29 cellular contexts compared by ENCODE assay signal in genomic region chr5:125394661-125395280, GRCh38.
DNase-seq lines count a peak whose midpoint lies in the region; ATAC-seq and TF ChIP-seq lines count a peak whose summit lies in the region.
"Had no signal": no experiment of that assay in that cellular context is flagged by ENCODE, and none has a peak within 500 bp of the region (broad histone marks: within the 10 kb centered on the region; RNA-seq: fewer than 3 reads in every experiment).

No MANE protein-coding gene starts in this region.

- H3K4me3 Mint-ChIP-seq in immature natural killer cell, result no peak overlapping the region
- H3K4me3 Mint-ChIP-seq: activated CD4-positive, alpha-beta T cell treated with anti-CD3 and anti-CD28 coated beads, Interleukin-2, amount 10 ng/mL, durations not matched to agents 7 days and 5 days; activated T-cell treated with anti-CD3 and anti-CD28 coated beads, Interleukin-2, amount 50 U/mL, for 4 hours; CD4-positive, alpha-beta memory T cell; effector memory CD8-positive, alpha-beta T cell; natural killer cell had no signal

- no peak overlapping the region for H3K9ac ChIP-seq in PC-3 (ENCODE audit: low read length)

- intact Hi-C loops in PC-3 (cut with micrococcal nuclease) (no loop called here), uterus (cut with DNase I; ENCODE audit: low total_unique reads) (no loop called here), mucosa of descending colon (cut with DNase I, micrococcal nuclease) (no loop called here)

- no peak for TF ChIP-seq POLR2A in uterus (IDR thresholded peaks at IDR 0.05)

- H3K27me3 ChIP-seq in PC-3 (ENCODE audit: low read length), result no peaks in the 10 kb centered on the region
- no peaks in the 10 kb centered on the region for H3K27me3 ChIP-seq in foreskin keratinocyte
- H3K27me3 ChIP-seq in uterus, result no peaks in the 10 kb centered on the region
- H3K27me3 ChIP-seq: esophagus squamous epithelium, MG63, transverse colon had no signal

- H3K4me1 Mint-ChIP-seq in immature natural killer cell, result peaks cover 0 to 2% of the 10 kb centered on the region in 2 donors
- H3K4me1 Mint-ChIP-seq: activated CD4-positive, alpha-beta T cell treated with anti-CD3 and anti-CD28 coated beads, Interleukin-2, amount 10 ng/mL, durations not matched to agents 7 days and 5 days; CD4-positive, alpha-beta memory T cell had no signal

- no peak overlapping the region for H3K27ac Mint-ChIP-seq in immature natural killer cell
- H3K27ac Mint-ChIP-seq: activated CD4-positive, alpha-beta T cell treated with anti-CD3 and anti-CD28 coated beads, Interleukin-2, amount 10 ng/mL, durations not matched to agents 7 days and 5 days; CD4-positive, alpha-beta memory T cell; effector memory CD8-positive, alpha-beta T cell; natural killer cell had no signal

- H3K79me2 ChIP-seq in PC-3 (ENCODE audit: low read length), result no peaks in the 10 kb centered on the region

- TF ChIP-seq CTCF in PC-3 (conservative IDR thresholded peaks at IDR 0.05; ENCODE audit: low read depth, low read length) (no peak), astrocyte of the spinal cord (IDR thresholded peaks at IDR 0.05; ENCODE audit: low read depth, low read length) (no peak), foreskin keratinocyte (conservative IDR thresholded peaks at IDR 0.05) (no peak), uterus (IDR thresholded peaks at IDR 0.05) (no peak), GM13977 (IDR thresholded peaks at IDR 0.05; ENCODE audit: extremely low read depth, insufficient read depth, missing control alignments) (no peak), mucosa of descending colon (IDR thresholded peaks at IDR 0.05) (no peak)

- H3K27ac ChIP-seq in PC-3 (ENCODE audit: low read length), result peak overlapping the region; percentile 55
- H3K27ac ChIP-seq in foreskin keratinocyte, result no peak overlapping the region
- H3K27ac ChIP-seq in uterus, result no peak overlapping the region
- H3K27ac ChIP-seq: A549, esophagus squamous epithelium, transverse colon had no signal

- H4K20me1 ChIP-seq in PC-3 (ENCODE audit: low read length), result no peaks in the 10 kb centered on the region

- no TSS peak for BruUV-seq in PC-3 (replicated peaks; lab: Mats Ljungman, UMichigan)

- H3K9me3 Mint-ChIP-seq in immature natural killer cell, result peaks cover 0 to 10% (median 1%) of the 10 kb centered on the region in 6 donors

- POLR2A ChIA-PET in PC-3 (lab: Charles Lee; ENCODE audit: unreplicated experiment), result interaction anchor here (0.5 to 1.0 kb wide), 2 partner anchors 9 to 14 kb away, joined by 3 to 11 read pairs; no protein-coding TSS in a partner anchor

- in situ Hi-C loops in Caki2 (cut with HindIII; ENCODE audit: low pct_unique_long_range_greater_than_20kb, low sequenced_read_pairs) (no loop called here), astrocyte of the spinal cord (cut with HindIII; ENCODE audit: low sequenced_read_pairs) (no loop called here), GM13977 (cut with MboI; ENCODE audit: low pct_unique_long_range_greater_than_20kb, low sequenced_read_pairs, unreplicated experiment) (no loop called here)

- no peaks in the 10 kb centered on the region for H3K9me3 ChIP-seq in PC-3 (ENCODE audit: low read length)
- no peaks in the 10 kb centered on the region for H3K9me3 ChIP-seq in uterus
- H3K9me3 ChIP-seq in mucosa of descending colon, result peaks cover 4% of the 10 kb centered on the region
- H3K9me3 ChIP-seq: A549, esophagus squamous epithelium, transverse colon had no signal

- CTCF ChIA-PET in PC-3 (lab: Charles Lee), result no interaction called here

- H3K27me3 Mint-ChIP-seq in immature natural killer cell (ENCODE audit: low read depth in 3 of 3), result peaks cover 0 to 2% (median 0%) of the 10 kb centered on the region in 3 donors
- H3K27me3 Mint-ChIP-seq: activated CD4-positive, alpha-beta T cell treated with anti-CD3 and anti-CD28 coated beads, Interleukin-2, amount 10 ng/mL, durations not matched to agents 7 days and 5 days; CD4-positive, alpha-beta memory T cell; effector memory CD8-positive, alpha-beta T cell had no signal

- no peaks in the 10 kb centered on the region for H3K36me3 Mint-ChIP-seq in immature natural killer cell
- H3K36me3 Mint-ChIP-seq: CD4-positive, alpha-beta memory T cell; natural killer cell had no signal

- H3K4me3 ChIP-seq in PC-3 (ENCODE audit: low read length) (no peak overlapping the region), astrocyte of the spinal cord (ENCODE audit: low read depth, low read length) (no peak overlapping the region), uterus (no peak overlapping the region), mucosa of descending colon (no peak overlapping the region)
- H3K4me3 ChIP-seq: A549, esophagus squamous epithelium, MG63, transverse colon had no signal

- H3K36me3 ChIP-seq in PC-3 (ENCODE audit: low read depth, low read length) (no peaks in the 10 kb centered on the region), uterus (no peaks in the 10 kb centered on the region), mucosa of descending colon (ENCODE audit: low read depth) (no peaks in the 10 kb centered on the region)
- H3K36me3 ChIP-seq: esophagus squamous epithelium, MG63, transverse colon had no signal

- H3K4me1 ChIP-seq in PC-3 (ENCODE audit: insufficient read depth, low read length) (peaks cover 13% of the 10 kb centered on the region), foreskin keratinocyte (peaks cover 16% of the 10 kb centered on the region), uterus (no peaks in the 10 kb centered on the region), mucosa of descending colon (ENCODE audit: low read depth) (no peaks in the 10 kb centered on the region)
- H3K4me1 ChIP-seq: A549, transverse colon had no signal

- DNase-seq in Caki2 (ENCODE audit: low read depth) (peak; percentile 8), PC-3 (peak; percentile 57), astrocyte of the spinal cord (ENCODE audit: low read depth, low spot score) (peak; percentile 40), foreskin keratinocyte (peak; percentile 79 to 85), uterus (no peak), GM13977 (ENCODE audit: low spot score) (no peak), mucosa of descending colon (no peak), immature natural killer cell (no peak)
- DNase-seq: activated CD4-positive, alpha-beta T cell treated with anti-CD3 and anti-CD28 coated beads, Interleukin-2, amount 10 ng/mL, durations not matched to agents 7 days and 5 days; activated T-cell treated with anti-CD3 and anti-CD28 coated beads, Interleukin-2, amount 50 U/mL, for 4 hours; AML-193; CD4-positive, alpha-beta memory T cell; cortex of kidney; DMS 273 treated with DMSO at 0.1 percent for 48 hours; effector memory CD8-positive, alpha-beta T cell; esophagus squamous epithelium; hypothalamus; MG63; midbrain; natural killer cell; NCI-H1105 treated with DMSO at 0.1 percent for 48 hours; NCI-H2029; NCI-H526 treated with DMSO at 0.1 percent for 48 hours; occipital lobe; Right ventricle myocardium superior; stimulated activated CD4-positive, alpha-beta T cell treated with anti-CD3 and anti-CD28 coated beads, Interleukin-2, amount 100 ng/mL, for 24 hours; T-helper 9 cell; transverse colon had no signal

- no peaks in the 10 kb centered on the region for H3K9me2 ChIP-seq in PC-3 (replicated peaks; ENCODE audit: low read length)

- peak; percentile 93 for ATAC-seq in PC-3
- ATAC-seq in foreskin keratinocyte, result peak; percentile 90
- no peak for ATAC-seq in mucosa of descending colon
- ATAC-seq: A549; activated T-cell treated with anti-CD3 and anti-CD28 coated beads, Interleukin-2, amount 50 U/mL, for 4 hours; effector memory CD8-positive, alpha-beta T cell; natural killer cell had no signal

- peak overlapping the region; percentile 6; the same call in 1 of the 2 replicates for H3K4me2 ChIP-seq in PC-3 (ENCODE audit: low read length)
- H3K4me2 ChIP-seq: A549 had no signal

- H2AFZ ChIP-seq in PC-3 (ENCODE audit: low read length), result no peak overlapping the region; the same call in 1 of the 2 replicates

- H3F3A ChIP-seq in PC-3 (ENCODE audit: low read length, unreplicated experiment), result no peaks in the 10 kb centered on the region

Comparison
In these comparisons a context has a peak if more than half of its experiments do, and no peak if none do; other contexts are left out.
1. DNase-seq: peak in Caki2 (single experiment), PC-3 (single experiment), astrocyte of the spinal cord (single experiment) and foreskin keratinocyte (2 of 2); none in uterus (0 of 2), GM13977 (single experiment), mucosa of descending colon (0 of 3) and immature natural killer cell (0 of 3).